Comparison of ENCODE assay signal across 14 cellular contexts in genomic region chr2:21267232-21267835, GRCh38.
A peak's percentile ranks its signal among the peaks of the same experiment; 100 is the strongest.
DNase-seq lines count a peak whose midpoint lies in the region; FAIRE-seq and TF ChIP-seq lines count a peak whose summit lies in the region.
"Had no signal": no experiment of that assay in that cellular context is flagged by ENCODE, and none has a peak within 500 bp of the region (broad histone marks: within the 10 kb centered on the region; RNA-seq: fewer than 3 reads in every experiment).

No MANE protein-coding gene starts in this region.

- FAIRE-seq in endometrium (lab: Jason Lieb, UNC), result peak; percentile 86

- no peak for TF ChIP-seq CTCF in NB4 (IDR thresholded peaks at IDR 0.05; ENCODE audit: low read depth, low read length)

- no peak for TF ChIP-seq POLR2A in NB4 (IDR thresholded peaks at IDR 0.05; ENCODE audit: extremely low read depth, insufficient read length)

- DNase-seq in NB4 (ENCODE audit: low read depth) (peak; percentile 22), islet precursor cell (peak; percentile 15), Kasumi-1 (lab: John Stamatoyannopoulos, UW) (no peak)
- no peak for DNase-seq in stimulated activated CD4-positive, alpha-beta T cell treated with anti-CD3 and anti-CD28 coated beads, Interleukin-12 subunit alpha, Interleukin-12 subunit beta, amount 100 ng/mL, for 4 hours
- no peak for DNase-seq in activated effector memory CD4-positive, alpha-beta T cell treated with anti-CD3 and anti-CD28 coated beads, Interleukin-2, amount 50 U/mL, for 16 hours
- DNase-seq: CD8-positive, alpha-beta memory T cell; GF-D8; GM23248; NCI-H146; NCI-H226; NCI-H748 treated with DMSO at 0.1 percent for 48 hours; SHP77 had no signal

- no peak overlapping the region for H3K4me3 ChIP-seq in NB4 (ENCODE audit: low read depth, low read length)
- H3K4me3 ChIP-seq: GM23248 had no signal

- H3K27ac ChIP-seq in temporal lobe (ENCODE audit: low read depth, low read length), result peak overlapping the region; percentile 99
- H3K27ac ChIP-seq: GM23248 had no signal

Comparison
In these comparisons a context has a peak if more than half of its experiments do, and no peak if none do; other contexts are left out.
1. DNase-seq: peak in NB4 (single experiment) and islet precursor cell (single experiment); none in stimulated activated CD4-positive, alpha-beta T cell treated with anti-CD3 and anti-CD28 coated beads, Interleukin-12 subunit alpha, Interleukin-12 subunit beta, amount 100 ng/mL, for 4 hours (single experiment), Kasumi-1 (0 of 2) and activated effector memory CD4-positive, alpha-beta T cell treated with anti-CD3 and anti-CD28 coated beads, Interleukin-2, amount 50 U/mL, for 16 hours (single experiment).